22 cellular contexts compared by ENCODE assay signal in genomic region chr13:108987488-108987887, GRCh38.
DNase-seq lines count a peak whose midpoint lies in the region; ATAC-seq and TF ChIP-seq lines count a peak whose summit lies in the region.
"Had no signal": no experiment of that assay in that cellular context is flagged by ENCODE, and none has a peak within 500 bp of the region (broad histone marks: within the 10 kb centered on the region; RNA-seq: fewer than 3 reads in every experiment).

No MANE protein-coding gene starts in this region.

- H4K20me1 ChIP-seq in neural cell (ENCODE audit: insufficient read depth): no peaks in the 10 kb centered on the region

- no peak for ATAC-seq in HG03095 (IDR thresholded peaks at IDR 0.05; ENCODE audit: unreplicated experiment)
- no peak for ATAC-seq in HG02763 (IDR thresholded peaks at IDR 0.05; ENCODE audit: unreplicated experiment)
- ATAC-seq in right lobe of liver: no peak
- ATAC-seq: activated naive CD8-positive, alpha-beta T cell treated with anti-CD3 and anti-CD28 coated beads, Interleukin-2, amount 50 U/mL, for 24 hours; heart left ventricle; K562; SK-N-SH treated with all-trans-retinoic acid at 6 μM for 48 hours; stimulated activated memory B cell treated with anti-CD40 and anti-IgM and Interleukin-4, amounts not matched to agents 10 μg/mL and 1 μg/mL and 100 μg/mL, for 72 hours had no signal

- peak overlapping the region; percentile 73 for H3K27ac ChIP-seq in neural cell (ENCODE audit: low read length)
- no peak overlapping the region for H3K27ac ChIP-seq in right lobe of liver
- H3K27ac ChIP-seq: heart left ventricle, VCaP had no signal

- H3K4me2 ChIP-seq in neural cell (ENCODE audit: low read length): peak overlapping the region; percentile 54

- H3K9me2 ChIP-seq in neural cell (ENCODE audit: insufficient read depth, low read length): no peaks in the 10 kb centered on the region

- H2AFZ ChIP-seq in neural cell (ENCODE audit: low read depth, low read length): no peak overlapping the region

- H3K9me3 ChIP-seq in neural cell (ENCODE audit: low read length) (no peaks in the 10 kb centered on the region), right lobe of liver (no peaks in the 10 kb centered on the region)
- H3K9me3 ChIP-seq: heart left ventricle had no signal

- TF ChIP-seq RAD21 in neural cell (conservative IDR thresholded peaks at IDR 0.05): no peak

- TF ChIP-seq CTCF in AG09309 (IDR thresholded peaks at IDR 0.05; ENCODE audit: control insufficient read depth, insufficient read depth, low read depth, low read length, missing control alignments): no peak
- no peak for TF ChIP-seq CTCF in neural cell (IDR thresholded peaks at IDR 0.05; ENCODE audit: poor library complexity, severe bottlenecking)
- TF ChIP-seq CTCF in right lobe of liver (IDR thresholded peaks at IDR 0.05): no peak

- 83% methylated on average over 2 of the region's 4 CpGs for WGBS in right lobe of liver (ENCODE audit: insufficient coverage, low coverage, low lambda C conversion rate, missing lambda C conversion rate)

- peak overlapping the region; percentile 28 for H3K9ac ChIP-seq in neural cell (ENCODE audit: low read length)

- TF ChIP-seq EP300 in neural cell (conservative IDR thresholded peaks at IDR 0.05; ENCODE audit: poor library complexity, severe bottlenecking): no peak

- H3K4me3 ChIP-seq in AG09309 (ENCODE audit: control insufficient read depth, low read depth, low read length) (no peak overlapping the region), neural cell (ENCODE audit: low read length) (peak overlapping the region; percentile 51), right lobe of liver (no peak overlapping the region)
- H3K4me3 ChIP-seq: heart left ventricle, K562 had no signal

- H3K4me1 ChIP-seq in right lobe of liver: peaks cover 0 to 12% (median 2%) of the 10 kb centered on the region in 4 donors

- no peaks in the 10 kb centered on the region for H3K79me2 ChIP-seq in neural cell (replicated peaks; ENCODE audit: insufficient read depth, low read length)

- H3F3A ChIP-seq in neural cell (ENCODE audit: insufficient read depth, low read length, poor library complexity, severe bottlenecking): no peaks in the 10 kb centered on the region

- intact Hi-C loops in right lobe of liver (cut with DNase I): no loop called here

- TF ChIP-seq POLR2A in right lobe of liver (IDR thresholded peaks at IDR 0.05): no peak

- H3K27me3 ChIP-seq in neural cell (ENCODE audit: insufficient read depth, low read depth, low read length): no peaks in the 10 kb centered on the region
- H3K27me3 ChIP-seq in right lobe of liver: no peaks in the 10 kb centered on the region
- H3K27me3 ChIP-seq: heart left ventricle had no signal

- DNase-seq in AG09309 (ENCODE audit: low read depth) (peak; percentile 10), NCI-H524 (lab: John Stamatoyannopoulos, UW) (peak; percentile 74 to 93), dedifferentiated amniotic fluid mesenchymal stem cell (ENCODE audit: extremely low spot score) (peak; percentile 30), SHP77 (lab: John Stamatoyannopoulos, UW) (no peak), right lobe of liver (no peak)
- DNase-seq: activated CD4-positive, alpha-beta memory T cell treated with anti-CD3 and anti-CD28 coated beads, Interleukin-2, amount 10 ng/mL, durations not matched to agents 7 days and 5 days; activated naive CD8-positive, alpha-beta T cell treated with anti-CD3 and anti-CD28 coated beads, Interleukin-2, amount 50 U/mL, for 24 hours; GDM1; heart left ventricle; HFFc6; islet precursor cell; NCI-H1092 treated with DMSO at 0.1 percent for 48 hours; NCI-H2227 treated with DMSO at 0.1 percent for 48 hours; nucleus accumbens; small intestine had no signal

- H3K36me3 ChIP-seq in neural cell (ENCODE audit: insufficient read depth, low read length) (no peaks in the 10 kb centered on the region), right lobe of liver (no peaks in the 10 kb centered on the region)
- H3K36me3 ChIP-seq: heart left ventricle had no signal

TF ChIP-seq in neural cell, 6 proteins besides CTCF, POLR2A, EP300 and RAD21:
- no peak for TF ChIP-seq MXI1 (conservative IDR thresholded peaks at IDR 0.05; ENCODE audit: poor library complexity, severe bottlenecking)
- TF ChIP-seq EZH2 (IDR thresholded peaks at IDR 0.05; ENCODE audit: borderline replicate concordance, insufficient read depth, low read length, poor library complexity, severe bottlenecking): no peak
- TF ChIP-seq REST (IDR thresholded peaks at IDR 0.05; ENCODE audit: borderline replicate concordance): no peak
- no peak for TF ChIP-seq TAF1 (IDR thresholded peaks at IDR 0.05; ENCODE audit: low read depth)
- no peak for TF ChIP-seq POLR2AphosphoS5 (IDR thresholded peaks at IDR 0.05)
- no peak for TF ChIP-seq SMC3 (conservative IDR thresholded peaks at IDR 0.05; ENCODE audit: poor library complexity)

Comparison
In these comparisons a context has a peak if more than half of its experiments do, and no peak if none do; other contexts are left out.
1. DNase-seq: peak in AG09309 (single experiment), NCI-H524 (2 of 2) and dedifferentiated amniotic fluid mesenchymal stem cell (single experiment); none in SHP77 (0 of 2) and right lobe of liver (0 of 3).